ENCODE assay signal across 11 cellular contexts in the genomic region with DNA sequence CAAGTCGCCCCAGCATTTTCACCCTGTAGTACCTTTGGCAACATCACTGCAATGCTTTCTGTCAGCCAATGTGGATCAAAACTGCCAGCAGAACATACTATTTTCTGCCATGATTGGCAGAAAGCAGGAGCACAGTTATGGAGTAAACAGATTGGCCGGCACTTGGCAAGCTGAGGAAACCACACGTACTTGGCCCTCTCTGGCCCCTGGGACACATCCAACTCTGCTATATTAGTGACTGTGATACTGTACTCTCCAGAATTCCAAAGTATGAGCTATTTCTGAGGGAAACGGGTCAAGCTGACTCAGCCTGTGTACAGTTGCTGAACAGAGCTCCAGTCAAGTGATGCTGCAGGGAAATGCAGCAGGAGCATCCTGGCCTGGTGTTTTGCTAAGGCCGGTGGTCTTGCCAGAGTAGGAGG. TPM values are rescaled to one million over a fixed set of nuclear protein-coding genes. Genes with fewer than 3 reads are reported as not detected.
DNase-seq lines count a peak whose midpoint lies in the region; ATAC-seq and TF ChIP-seq lines count a peak whose summit lies in the region.
"Had no signal": no experiment of that assay in that cellular context is flagged by ENCODE, and none has a peak within 500 bp of the region (broad histone marks: within the 10 kb centered on the region; RNA-seq: fewer than 3 reads in every experiment).

No MANE protein-coding gene starts in this region.

- no peaks in the 10 kb centered on the region for H3K27me3 ChIP-seq in breast epithelium
- H3K27me3 ChIP-seq in body of pancreas: no peaks in the 10 kb centered on the region
- H3K27me3 ChIP-seq in HAP-1 (ENCODE audit: low read depth): no peaks in the 10 kb centered on the region
- H3K27me3 ChIP-seq: right lobe of liver had no signal

- H3K27ac ChIP-seq in breast epithelium (no peak overlapping the region), body of pancreas (peak overlapping the region in 1 of 4 donors; percentile 16)
- H3K27ac ChIP-seq: right lobe of liver, VCaP had no signal

- H3K4me1 Mint-ChIP-seq in MCF 10A (ENCODE audit: insufficient read depth, unreplicated experiment): peaks cover 9% of the 10 kb centered on the region
- H3K4me1 Mint-ChIP-seq in activated naive CD4-positive, alpha-beta T cell treated with anti-CD3 and anti-CD28 coated beads, Interleukin-2, amount 10 ng/mL, durations not matched to agents 7 days and 5 days: no peaks in the 10 kb centered on the region

- BruUV-seq in MCF 10A (replicated peaks; lab: Mats Ljungman, UMichigan): no TSS peak

- H3K36me3 Mint-ChIP-seq in MCF 10A (ENCODE audit: insufficient read depth, unreplicated experiment): no peaks in the 10 kb centered on the region
- H3K36me3 Mint-ChIP-seq in activated naive CD4-positive, alpha-beta T cell treated with anti-CD3 and anti-CD28 coated beads, Interleukin-2, amount 10 ng/mL, durations not matched to agents 7 days and 5 days: no peaks in the 10 kb centered on the region

- peaks cover 7% of the 10 kb centered on the region for H3K9me3 Mint-ChIP-seq in MCF 10A (ENCODE audit: unreplicated experiment)
- no peaks in the 10 kb centered on the region for H3K9me3 Mint-ChIP-seq in activated naive CD4-positive, alpha-beta T cell treated with anti-CD3 and anti-CD28 coated beads, Interleukin-2, amount 10 ng/mL, durations not matched to agents 7 days and 5 days

- POLR2A ChIA-PET in MCF 10A (lab: Yijun Ruan, JAX): interaction anchor here (1.0 to 1.6 kb wide), 5 partner anchors 9 to 23 kb away, joined by 3 to 7 read pairs (median 3); no protein-coding TSS in a partner anchor

- H3K27ac Mint-ChIP-seq in MCF 10A (ENCODE audit: low read depth, unreplicated experiment): no peak overlapping the region
- no peak overlapping the region for H3K27ac Mint-ChIP-seq in activated naive CD4-positive, alpha-beta T cell treated with anti-CD3 and anti-CD28 coated beads, Interleukin-2, amount 10 ng/mL, durations not matched to agents 7 days and 5 days

- TF ChIP-seq CTCF in MCF 10A (IDR thresholded peaks at IDR 0.05; ENCODE audit: unreplicated experiment): no peak
- TF ChIP-seq CTCF in breast epithelium (IDR thresholded peaks at IDR 0.05): no peak
- no peak for TF ChIP-seq CTCF in body of pancreas (IDR thresholded peaks at IDR 0.05)

- 37 to 39% methylated on average over 5 of the region's 5 CpGs for WGBS in body of pancreas, 2 donors

- no peaks in the 10 kb centered on the region for H3K9me3 ChIP-seq in breast epithelium
- no peaks in the 10 kb centered on the region for H3K9me3 ChIP-seq in body of pancreas
- no peaks in the 10 kb centered on the region for H3K9me3 ChIP-seq in HAP-1
- H3K9me3 ChIP-seq: right lobe of liver had no signal

- intact Hi-C loops in MCF 10A (cut with micrococcal nuclease): no loop called here
- intact Hi-C loops in breast epithelium (cut with DNase I; ENCODE audit: low total_unique reads): no loop called here
- intact Hi-C loops in body of pancreas (cut with DNase I): no loop called here

- ATAC-seq in body of pancreas: peak; percentile 56
- ATAC-seq in HG03432 (IDR thresholded peaks at IDR 0.05; ENCODE audit: unreplicated experiment): no peak

- TF ChIP-seq POLR2A in breast epithelium (IDR thresholded peaks at IDR 0.05) (no peak), body of pancreas (IDR thresholded peaks at IDR 0.05) (no peak)

- H3K4me1 ChIP-seq in breast epithelium: peaks cover 0 to 3% of the 10 kb centered on the region in 2 donors
- peaks cover 17% of the 10 kb centered on the region for H3K4me1 ChIP-seq in body of pancreas
- no peaks in the 10 kb centered on the region for H3K4me1 ChIP-seq in HAP-1
- H3K4me1 ChIP-seq: right lobe of liver had no signal

- in situ Hi-C loops in HAP-1 (cut with MboI; ENCODE audit: low sequenced_read_pairs): no loop called here

- H3K4me3 ChIP-seq in breast epithelium (no peak overlapping the region), body of pancreas (no peak overlapping the region), HAP-1 (no peak overlapping the region)
- H3K4me3 ChIP-seq: right lobe of liver had no signal

- peaks cover 9% of the 10 kb centered on the region for H3K27me3 Mint-ChIP-seq in MCF 10A (ENCODE audit: insufficient read depth, unreplicated experiment)
- H3K27me3 Mint-ChIP-seq in activated naive CD4-positive, alpha-beta T cell treated with anti-CD3 and anti-CD28 coated beads, Interleukin-2, amount 10 ng/mL, durations not matched to agents 7 days and 5 days: peaks cover 14% of the 10 kb centered on the region

- no peak overlapping the region for H3K4me3 Mint-ChIP-seq in MCF 10A (ENCODE audit: unreplicated experiment)
- H3K4me3 Mint-ChIP-seq in activated naive CD4-positive, alpha-beta T cell treated with anti-CD3 and anti-CD28 coated beads, Interleukin-2, amount 10 ng/mL, durations not matched to agents 7 days and 5 days: no peak overlapping the region

- no peaks in the 10 kb centered on the region for H3K36me3 ChIP-seq in breast epithelium
- H3K36me3 ChIP-seq in body of pancreas (replicated peaks in 1 of 2; ENCODE audit: insufficient read depth in 1 of 2, low read depth in 2 of 2): no peaks in the 10 kb centered on the region
- no peaks in the 10 kb centered on the region for H3K36me3 ChIP-seq in HAP-1 (replicated peaks)
- H3K36me3 ChIP-seq: right lobe of liver had no signal

- CTCF ChIA-PET in MCF 10A (lab: Yijun Ruan, JAX): interaction anchor here (0.6 to 1.5 kb wide), 2 partner anchors 90 to 92 kb away, joined by 3 read pairs; no protein-coding TSS in a partner anchor
- CTCF ChIA-PET in activated naive CD4-positive, alpha-beta T cell treated with anti-CD3 and anti-CD28 coated beads, Interleukin-2, amount 10 ng/mL, durations not matched to agents 7 days and 5 days (lab: Charles Lee): no interaction called here

- peak; percentile 63 for DNase-seq in MCF 10A (ENCODE audit: unreplicated experiment)
- no peak for DNase-seq in breast epithelium (ENCODE audit: low spot score in 2 of 2)
- DNase-seq in body of pancreas: peak; percentile 50 to 74 (median 69)
- peak; percentile 83 for DNase-seq in hepatic stellate cell (ENCODE audit: low spot score)
- DNase-seq in activated naive CD4-positive, alpha-beta T cell treated with anti-CD3 and anti-CD28 coated beads, Interleukin-2, amount 10 ng/mL, durations not matched to agents 7 days and 5 days: no peak
- DNase-seq in NCI-H82 (lab: John Stamatoyannopoulos, UW): no peak
- no peak for DNase-seq in HAP-1 (ENCODE audit: low spot score in 2 of 2)
- DNase-seq: MM.1S, right lobe of liver had no signal

RNA-seq across cellular contexts. Expression of gene LANCL2, which starts 39.8 kb away (rescaled TPM):
- total RNA-seq in MCF 10A (2022) (9.6 and 14.3 TPM in 2 replicates), breast epithelium (10 to 100 TPM; 11.8 to 22.4 (median 20.2) TPM), body of pancreas (10 to 100 TPM in 1 of 2 donors, 1 to 10 TPM in 1; 4.4 to 10.9 TPM)

Comparison
In these comparisons a context has a peak if more than half of its experiments do, and no peak if none do; other contexts are left out.
1. DNase-seq: peak in MCF 10A (single experiment), body of pancreas (4 of 4) and hepatic stellate cell (single experiment); none in breast epithelium (0 of 2), activated naive CD4-positive, alpha-beta T cell treated with anti-CD3 and anti-CD28 coated beads, Interleukin-2, amount 10 ng/mL, durations not matched to agents 7 days and 5 days (single experiment), NCI-H82 (single experiment) and HAP-1 (0 of 2).